Comparison of ENCODE assay signal across 2 cellular contexts in the genomic region with DNA sequence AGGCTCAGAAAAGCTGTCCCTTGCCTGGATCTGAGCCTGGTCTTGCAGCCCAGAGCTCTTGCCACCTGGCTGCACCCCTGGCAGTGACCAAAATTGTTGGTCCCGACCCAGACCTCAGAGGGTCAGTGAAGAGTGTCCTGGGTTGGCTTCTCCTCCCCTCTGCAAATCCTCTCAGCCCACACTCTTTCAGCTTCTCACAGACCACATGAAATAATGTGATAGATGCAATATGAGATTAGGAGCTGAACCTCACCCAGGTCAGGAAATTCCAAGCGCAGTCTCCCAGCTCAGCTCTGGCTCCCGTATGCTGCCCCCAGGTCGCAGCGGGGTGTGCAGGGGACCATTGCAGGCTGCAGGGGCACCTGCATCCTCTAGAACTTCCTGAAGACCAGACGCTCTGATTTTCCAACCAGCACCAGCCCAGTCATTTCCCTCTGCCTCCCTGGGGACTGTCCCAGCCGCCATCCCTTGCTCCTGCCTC.
TF ChIP-seq lines count a peak whose summit lies in the region.

No MANE protein-coding gene starts in this region.

TF ChIP-seq in HepG2, 621 proteins besides CTCF, POLR2A, EP300 and RAD21 (continued from another document):
- TF ChIP-seq THAP8 (CRISPR knock-in tag; IDR thresholded peaks at IDR 0.05; ENCODE audit: borderline replicate concordance): no peak

TF ChIP-seq in SK-N-SH treated with all-trans-retinoic acid at 6 μM for 48 hours, 23 proteins besides CTCF, POLR2A, EP300 and RAD21 (continued from another document):
- TF ChIP-seq BACH2 (CRISPR knock-in tag; IDR thresholded peaks at IDR 0.05; ENCODE audit: borderline replicate concordance) (no peak), ZC3H10 (CRISPR knock-in tag; IDR thresholded peaks at IDR 0.05) (no peak), POU6F1 (CRISPR knock-in tag; IDR thresholded peaks at IDR 0.05; ENCODE audit: borderline replicate concordance, low read depth) (no peak), ZNF565 (CRISPR knock-in tag; conservative IDR thresholded peaks at IDR 0.05; ENCODE audit: low read depth) (no peak), RARB (CRISPR knock-in tag; IDR thresholded peaks at IDR 0.05) (no peak), OSR1 (CRISPR knock-in tag; IDR thresholded peaks at IDR 0.05) (no peak), CSDC2 (CRISPR knock-in tag; IDR thresholded peaks at IDR 0.05) (no peak), ARNTL (CRISPR knock-in tag; IDR thresholded peaks at IDR 0.05; ENCODE audit: borderline replicate concordance, low read depth) (no peak), ZNF8 (CRISPR knock-in tag; IDR thresholded peaks at IDR 0.05) (0 out of 2 replicates have a peak, but pooled peaks have one; percentile 28), ESRRG (CRISPR knock-in tag; IDR thresholded peaks at IDR 0.05) (no peak), ISL1 (CRISPR knock-in tag; IDR thresholded peaks at IDR 0.05) (no peak), ZFP3 (CRISPR knock-in tag; IDR thresholded peaks at IDR 0.05) (no peak), PPARA (CRISPR knock-in tag; IDR thresholded peaks at IDR 0.05; ENCODE audit: borderline replicate concordance) (peak; percentile 55; the same call in 1 of the 2 replicates), TOX (CRISPR knock-in tag; IDR thresholded peaks at IDR 0.05; ENCODE audit: borderline replicate concordance) (no peak), ZNF70 (CRISPR knock-in tag; IDR thresholded peaks at IDR 0.05) (peak; percentile 42; the same call in 1 of the 2 replicates)
- TF ChIP-seq, protein P1, sequence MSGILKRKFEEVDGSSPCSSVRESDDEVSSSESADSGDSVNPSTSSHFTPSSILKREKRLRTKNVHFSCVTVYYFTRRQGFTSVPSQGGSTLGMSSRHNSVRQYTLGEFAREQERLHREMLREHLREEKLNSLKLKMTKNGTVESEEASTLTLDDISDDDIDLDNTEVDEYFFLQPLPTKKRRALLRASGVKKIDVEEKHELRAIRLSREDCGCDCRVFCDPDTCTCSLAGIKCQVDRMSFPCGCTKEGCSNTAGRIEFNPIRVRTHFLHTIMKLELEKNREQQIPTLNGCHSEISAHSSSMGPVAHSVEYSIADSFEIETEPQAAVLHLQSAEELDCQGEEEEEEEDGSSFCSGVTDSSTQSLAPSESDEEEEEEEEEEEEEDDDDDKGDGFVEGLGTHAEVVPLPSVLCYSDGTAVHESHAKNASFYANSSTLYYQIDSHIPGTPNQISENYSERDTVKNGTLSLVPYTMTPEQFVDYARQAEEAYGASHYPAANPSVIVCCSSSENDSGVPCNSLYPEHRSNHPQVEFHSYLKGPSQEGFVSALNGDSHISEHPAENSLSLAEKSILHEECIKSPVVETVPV (CRISPR knock-in tag; IDR thresholded peaks at IDR 0.05): no peak
- TF ChIP-seq, protein P2, sequence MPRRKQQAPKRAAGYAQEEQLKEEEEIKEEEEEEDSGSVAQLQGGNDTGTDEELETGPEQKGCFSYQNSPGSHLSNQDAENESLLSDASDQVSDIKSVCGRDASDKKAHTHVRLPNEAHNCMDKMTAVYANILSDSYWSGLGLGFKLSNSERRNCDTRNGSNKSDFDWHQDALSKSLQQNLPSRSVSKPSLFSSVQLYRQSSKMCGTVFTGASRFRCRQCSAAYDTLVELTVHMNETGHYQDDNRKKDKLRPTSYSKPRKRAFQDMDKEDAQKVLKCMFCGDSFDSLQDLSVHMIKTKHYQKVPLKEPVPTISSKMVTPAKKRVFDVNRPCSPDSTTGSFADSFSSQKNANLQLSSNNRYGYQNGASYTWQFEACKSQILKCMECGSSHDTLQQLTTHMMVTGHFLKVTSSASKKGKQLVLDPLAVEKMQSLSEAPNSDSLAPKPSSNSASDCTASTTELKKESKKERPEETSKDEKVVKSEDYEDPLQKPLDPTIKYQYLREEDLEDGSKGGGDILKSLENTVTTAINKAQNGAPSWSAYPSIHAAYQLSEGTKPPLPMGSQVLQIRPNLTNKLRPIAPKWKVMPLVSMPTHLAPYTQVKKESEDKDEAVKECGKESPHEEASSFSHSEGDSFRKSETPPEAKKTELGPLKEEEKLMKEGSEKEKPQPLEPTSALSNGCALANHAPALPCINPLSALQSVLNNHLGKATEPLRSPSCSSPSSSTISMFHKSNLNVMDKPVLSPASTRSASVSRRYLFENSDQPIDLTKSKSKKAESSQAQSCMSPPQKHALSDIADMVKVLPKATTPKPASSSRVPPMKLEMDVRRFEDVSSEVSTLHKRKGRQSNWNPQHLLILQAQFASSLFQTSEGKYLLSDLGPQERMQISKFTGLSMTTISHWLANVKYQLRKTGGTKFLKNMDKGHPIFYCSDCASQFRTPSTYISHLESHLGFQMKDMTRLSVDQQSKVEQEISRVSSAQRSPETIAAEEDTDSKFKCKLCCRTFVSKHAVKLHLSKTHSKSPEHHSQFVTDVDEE (CRISPR knock-in tag; IDR thresholded peaks at IDR 0.05): peak; percentile 79; the same call in 1 of the 2 replicates
- TF ChIP-seq, protein P3, sequence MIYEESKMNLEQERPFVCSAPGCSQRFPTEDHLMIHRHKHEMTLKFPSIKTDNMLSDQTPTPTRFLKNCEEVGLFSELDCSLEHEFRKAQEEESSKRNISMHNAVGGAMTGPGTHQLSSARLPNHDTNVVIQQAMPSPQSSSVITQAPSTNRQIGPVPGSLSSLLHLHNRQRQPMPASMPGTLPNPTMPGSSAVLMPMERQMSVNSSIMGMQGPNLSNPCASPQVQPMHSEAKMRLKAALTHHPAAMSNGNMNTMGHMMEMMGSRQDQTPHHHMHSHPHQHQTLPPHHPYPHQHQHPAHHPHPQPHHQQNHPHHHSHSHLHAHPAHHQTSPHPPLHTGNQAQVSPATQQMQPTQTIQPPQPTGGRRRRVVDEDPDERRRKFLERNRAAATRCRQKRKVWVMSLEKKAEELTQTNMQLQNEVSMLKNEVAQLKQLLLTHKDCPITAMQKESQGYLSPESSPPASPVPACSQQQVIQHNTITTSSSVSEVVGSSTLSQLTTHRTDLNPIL (CRISPR knock-in tag; IDR thresholded peaks at IDR 0.05; ENCODE audit: low read depth): no peak
